Comparison of ENCODE assay signal across 8 cellular contexts in genomic region chr12:1611775-1612174, GRCh38. TPM values are rescaled to one million over a fixed set of nuclear protein-coding genes. Genes with fewer than 3 reads are reported as not detected.
DNase-seq lines count a peak whose midpoint lies in the region; ATAC-seq and TF ChIP-seq lines count a peak whose summit lies in the region.
"Had no signal": no experiment of that assay in that cellular context is flagged by ENCODE, and none has a peak within 500 bp of the region (broad histone marks: within the 10 kb centered on the region; RNA-seq: fewer than 3 reads in every experiment).

No MANE protein-coding gene starts in this region.

- peaks cover 15% of the 10 kb centered on the region; the same call in 1 of the 2 replicates for H4K20me1 ChIP-seq in SK-N-SH (ENCODE audit: insufficient read depth)

- no peaks in the 10 kb centered on the region for H3K9me3 ChIP-seq in SK-N-SH
- H3K9me3 ChIP-seq in sigmoid colon = no peaks in the 10 kb centered on the region
- H3K9me3 ChIP-seq: suprapubic skin had no signal

- H3K27ac Mint-ChIP-seq in HFFc6 = peak overlapping the region; percentile 94

- intact Hi-C loops in sigmoid colon (cut with DNase I) = no loop called here

- H3K4me3 ChIP-seq in SK-N-SH (ENCODE audit: low read depth in 2 of 2, low read length in 1 of 2) (no peak overlapping the region; a peak in 1 of 4 replicates), sigmoid colon (no peak overlapping the region), H7 (ENCODE audit: insufficient read depth, low read depth, low read length) (no peak overlapping the region)
- H3K4me3 ChIP-seq: suprapubic skin had no signal

- peaks cover 78% of the 10 kb centered on the region for H3K4me1 Mint-ChIP-seq in HFFc6 (ENCODE audit: low read depth)

- no peak for TF ChIP-seq RAD21 in SK-N-SH (IDR thresholded peaks at IDR 0.05; ENCODE audit: low read length)

- H3K9ac ChIP-seq in SK-N-SH = peak overlapping the region; percentile 16; the same call in 1 of the 2 replicates

- H3K27me3 Mint-ChIP-seq in HFFc6 (ENCODE audit: insufficient read depth) = peaks cover 1% of the 10 kb centered on the region

- H3K9me3 Mint-ChIP-seq in HFFc6 = no peaks in the 10 kb centered on the region

- TF ChIP-seq CTCF in HFFc6 (IDR thresholded peaks at IDR 0.05) (no peak), SK-N-SH (IDR thresholded peaks at IDR 0.05) (no peak), sigmoid colon (IDR thresholded peaks at IDR 0.05) (no peak)

- no peak for ATAC-seq in GM18909 (IDR thresholded peaks at IDR 0.05; ENCODE audit: poor library complexity, unreplicated experiment)

- H3K4me2 ChIP-seq in SK-N-SH = peak overlapping the region; percentile 58

- POLR2A ChIA-PET in SK-N-SH (lab: Yijun Ruan, JAX) = no interaction called here

- TF ChIP-seq EP300 in SK-N-SH (IDR thresholded peaks at IDR 0.05; ENCODE audit: borderline replicate concordance in 1 of 2, low read depth in 1 of 2, low read length in 1 of 2) = peak; percentile 16 to 40; a peak in 2 of 4 replicates
- TF ChIP-seq EP300 in sigmoid colon (IDR thresholded peaks at IDR 0.05) = no peak

- CTCF ChIA-PET in SK-N-SH (lab: Yijun Ruan, JAX) = interaction anchor here (0.7 to 1.7 kb wide), 5 partner anchors 19 to 1422 kb away, joined by 3 to 7 read pairs (median 4); no protein-coding TSS in a partner anchor

- no peak for TF ChIP-seq POLR2A in sigmoid colon (IDR thresholded peaks at IDR 0.05)

- H3K27me3 ChIP-seq in SK-N-SH (ENCODE audit: insufficient read depth) (no peaks in the 10 kb centered on the region), sigmoid colon (no peaks in the 10 kb centered on the region), H7 (ENCODE audit: control insufficient read depth, insufficient read depth, low read length) (no peaks in the 10 kb centered on the region; the same call in 1 of the 2 replicates)
- H3K27me3 ChIP-seq: suprapubic skin had no signal

- peak overlapping the region; percentile 81 for H3K4me3 Mint-ChIP-seq in HFFc6

- no peaks in the 10 kb centered on the region for H3K36me3 ChIP-seq in SK-N-SH (replicated peaks in 1 of 2; ENCODE audit: control insufficient read depth in 1 of 2, insufficient read depth in 2 of 2, low read length in 1 of 2)
- no peaks in the 10 kb centered on the region for H3K36me3 ChIP-seq in sigmoid colon
- no peaks in the 10 kb centered on the region for H3K36me3 ChIP-seq in H7 (replicated peaks; ENCODE audit: control insufficient read depth, insufficient read depth, low read length)
- H3K36me3 ChIP-seq: suprapubic skin had no signal

- H3K4me1 ChIP-seq in SK-N-SH (ENCODE audit: control insufficient read depth in 1 of 2, insufficient read depth in 2 of 2, low read depth in 1 of 2, low read length in 1 of 2) (peaks cover 0 to 36% of the 10 kb centered on the region in 2 experiments; a peak in 3 of 4 replicates), sigmoid colon (peaks cover 0 to 31% (median 14%) of the 10 kb centered on the region in 4 donors)

- no peaks in the 10 kb centered on the region for H3K9me2 ChIP-seq in SK-N-SH

- DNase-seq in HFFc6 = peak; percentile 86
- DNase-seq in SK-N-SH = no peak
- DNase-seq in fibroblast of the conjunctiva (ENCODE audit: low read depth) = peak; percentile 89
- DNase-seq in sigmoid colon = no peak
- DNase-seq in NCI-H1930 (lab: John Stamatoyannopoulos, UW) = no peak
- DNase-seq in H7 = no peak

- peaks cover 98% of the 10 kb centered on the region for H3K79me2 ChIP-seq in SK-N-SH (ENCODE audit: insufficient read depth)

- no peak overlapping the region for H2AFZ ChIP-seq in SK-N-SH (ENCODE audit: low read depth)

- peaks cover 13% of the 10 kb centered on the region for H3F3A ChIP-seq in SK-N-SH (replicated peaks; ENCODE audit: insufficient read depth)

- 32% methylated on average over 5 of the region's 5 CpGs for WGBS in SK-N-SH (ENCODE audit: low lambda C conversion rate)
- whole genome bisulfite sequencing in sigmoid colon, 2 donors = 78 to 86% methylated on average over 5 of the region's 5 CpGs

- H3K36me3 Mint-ChIP-seq in HFFc6 (ENCODE audit: low read depth) = peaks cover 25% of the 10 kb centered on the region

- H3K27ac ChIP-seq in SK-N-SH (ENCODE audit: low read depth in 2 of 2, low read length in 1 of 2) (peak overlapping the region; percentile 70 to 72; a peak in 3 of 4 replicates), sigmoid colon (peak overlapping the region in 3 of 4 donors; percentile 30 to 62 (median 58))
- H3K27ac ChIP-seq: suprapubic skin had no signal

TF ChIP-seq in SK-N-SH, 30 proteins besides CTCF, POLR2A, EP300 and RAD21:
- TF ChIP-seq USF2 (IDR thresholded peaks at IDR 0.05; ENCODE audit: borderline replicate concordance, low read depth, low read length) = no peak
- TF ChIP-seq, protein P1, sequence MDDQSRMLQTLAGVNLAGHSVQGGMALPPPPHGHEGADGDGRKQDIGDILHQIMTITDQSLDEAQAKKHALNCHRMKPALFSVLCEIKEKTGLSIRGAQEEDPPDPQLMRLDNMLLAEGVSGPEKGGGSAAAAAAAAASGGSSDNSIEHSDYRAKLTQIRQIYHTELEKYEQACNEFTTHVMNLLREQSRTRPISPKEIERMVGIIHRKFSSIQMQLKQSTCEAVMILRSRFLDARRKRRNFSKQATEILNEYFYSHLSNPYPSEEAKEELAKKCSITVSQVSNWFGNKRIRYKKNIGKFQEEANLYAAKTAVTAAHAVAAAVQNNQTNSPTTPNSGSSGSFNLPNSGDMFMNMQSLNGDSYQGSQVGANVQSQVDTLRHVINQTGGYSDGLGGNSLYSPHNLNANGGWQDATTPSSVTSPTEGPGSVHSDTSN (IDR thresholded peaks at IDR 0.05) = peak; percentile 62
- TF ChIP-seq TCF12 (IDR thresholded peaks at IDR 0.05) = peak; percentile 69
- no peak for TF ChIP-seq SIN3A (IDR thresholded peaks at IDR 0.05; ENCODE audit: borderline replicate concordance, low read depth, low read length)
- peak; percentile 45; the same call in 1 of the 2 replicates for TF ChIP-seq NFIC (IDR thresholded peaks at IDR 0.05; ENCODE audit: borderline replicate concordance)
- peak; percentile 56; the same call in 1 of the 2 replicates for TF ChIP-seq RXRA (IDR thresholded peaks at IDR 0.05; ENCODE audit: borderline replicate concordance, low read depth)
- TF ChIP-seq ELF1 (IDR thresholded peaks at IDR 0.05) = no peak
- TF ChIP-seq JUND (IDR thresholded peaks at IDR 0.05) = peak; percentile 23; the same call in 1 of the 2 replicates
- no peak for TF ChIP-seq MAX (IDR thresholded peaks at IDR 0.05; ENCODE audit: low read depth)
- no peak for TF ChIP-seq YY1 (IDR thresholded peaks at IDR 0.05; ENCODE audit: low read depth)
- no peak for TF ChIP-seq GATA2 (CRISPR knock-in tag; IDR thresholded peaks at IDR 0.05)
- no peak for TF ChIP-seq RCOR1 (IDR thresholded peaks at IDR 0.05; ENCODE audit: low read length)

RNA-seq across cellular contexts. Expression of gene WNT5B, which starts 17.3 kb away (rescaled TPM):
- total RNA-seq in HFFc6 (2021; fragmentation: NEBNext Ultra II Directional; extraction: Animal tissue kit (Norgen Biotek cat#: 25700)) = 100 to 1,000 TPM; 191 to 289 (median 200) TPM
- 29.3 and 29.4 TPM in 2 replicates for polyA plus RNA-seq in SK-N-SH (2012; rRNA removed)
- polyA plus RNA-seq in SK-N-SH (2012; cell fraction: cytosol; rRNA removed) = 16.5 and 26.4 TPM in 2 replicates
- 30.1 and 32.1 TPM in 2 replicates for polyA plus RNA-seq in SK-N-SH (2012; cell fraction: nucleus; rRNA removed)
- 10 to 100 TPM in 3 of 4 donors, 1 to 10 TPM in 1; 8.4 to 72.3 (median 22.1) TPM for total RNA-seq in sigmoid colon
- polyA plus RNA-seq in sigmoid colon = 1 to 10 TPM in 2 of 3 donors, under 1 TPM in 1; 0.69 to 3.5 (median 1.8) TPM
- 1.6 and 4.4 TPM in 2 replicates for total RNA-seq in H7 (2014; rRNA removed; shearing (Covaris generic))

RNA-seq across cellular contexts. Expression of gene FBXL14, which starts 17.4 kb away (rescaled TPM):
- total RNA-seq in HFFc6 (2021; fragmentation: NEBNext Ultra II Directional; extraction: Animal tissue kit (Norgen Biotek cat#: 25700)) = 1 to 10 TPM; 5.2 to 6.5 (median 5.4) TPM
- polyA plus RNA-seq in SK-N-SH (2012; rRNA removed) (11.3 and 12.8 TPM in 2 replicates), sigmoid colon (10 to 100 TPM; 13.2 to 26.4 (median 20.8) TPM)
- 4.3 and 9.3 TPM in 2 replicates for polyA plus RNA-seq in SK-N-SH (2012; cell fraction: cytosol; rRNA removed)
- 4.7 and 7.0 TPM in 2 replicates for polyA plus RNA-seq in SK-N-SH (2012; cell fraction: nucleus; rRNA removed)
- 10 to 100 TPM in 2 of 4 donors, 1 to 10 TPM in 2; 7.5 to 12.2 (median 10.0) TPM for total RNA-seq in sigmoid colon
- total RNA-seq in H7 (2014; rRNA removed; shearing (Covaris generic)) = 20.8 and 21.4 TPM in 2 replicates

Comparison
In these comparisons a context has a peak if more than half of its experiments do, and no peak if none do; other contexts are left out.
1. DNase-seq: peak in HFFc6 (single experiment) and fibroblast of the conjunctiva (single experiment); none in SK-N-SH (single experiment), sigmoid colon (single experiment), NCI-H1930 (0 of 2) and H7 (single experiment).